In genomic region chr4:185589067-185589844, GRCh38 we compare ENCODE assay signal across 18 cellular contexts. TPM values are rescaled to one million over a fixed set of nuclear protein-coding genes. Genes with fewer than 3 reads are reported as not detected.
DNase-seq lines count a peak whose midpoint lies in the region; ATAC-seq and TF ChIP-seq lines count a peak whose summit lies in the region.
"Had no signal": no experiment of that assay in that cellular context is flagged by ENCODE, and none has a peak within 500 bp of the region (broad histone marks: within the 10 kb centered on the region; RNA-seq: fewer than 3 reads in every experiment).

No MANE protein-coding gene starts in this region.

- H2AFZ ChIP-seq in H9 (ENCODE audit: low read length) = no peak overlapping the region

- ATAC-seq in gastrocnemius medialis (peak; percentile 79 to 81), HG03432 (IDR thresholded peaks at IDR 0.05; ENCODE audit: unreplicated experiment) (no peak)
- ATAC-seq: activated naive CD8-positive, alpha-beta T cell treated with anti-CD3 and anti-CD28 coated beads, Interleukin-2, amount 50 U/mL, for 24 hours; sciatic nerve had no signal

- H3K9me3 ChIP-seq in H9 (ENCODE audit: control insufficient read depth, low read depth, low read length) = no peaks in the 10 kb centered on the region
- no peaks in the 10 kb centered on the region for H3K9me3 ChIP-seq in SJCRH30 (replicated peaks)
- no peaks in the 10 kb centered on the region for H3K9me3 ChIP-seq in gastrocnemius medialis

- H3K4me1 Mint-ChIP-seq in H9 = peaks cover 70 to 77% of the 10 kb centered on the region in 2 experiments
- peaks cover 16% of the 10 kb centered on the region for H3K4me1 Mint-ChIP-seq in activated CD4-positive, alpha-beta memory T cell treated with anti-CD3 and anti-CD28 coated beads for 36 hours (ENCODE audit: low read depth)
- peaks cover 16% of the 10 kb centered on the region for H3K4me1 Mint-ChIP-seq in activated naive CD4-positive, alpha-beta T cell treated with anti-CD3 and anti-CD28 coated beads for 36 hours (ENCODE audit: low read depth)

- H4K91ac ChIP-seq in H9 (ENCODE audit: insufficient read length, low read depth, low read length) = no peak overlapping the region

- H3K27me3 ChIP-seq in H9 (ENCODE audit: insufficient read depth, low read length) = no peaks in the 10 kb centered on the region
- H3K27me3 ChIP-seq in SJCRH30 = no peaks in the 10 kb centered on the region
- no peaks in the 10 kb centered on the region for H3K27me3 ChIP-seq in gastrocnemius medialis

- H3K27ac ChIP-seq in H9 (ENCODE audit: insufficient read length, low read depth, low read length) (no peak overlapping the region), SJCRH30 (peak overlapping the region; percentile 18; the same call in 1 of the 2 replicates), gastrocnemius medialis (peak overlapping the region; percentile 64 to 88 (median 76))

- CTCF ChIA-PET in activated CD4-positive, alpha-beta memory T cell treated with anti-CD3 and anti-CD28 coated beads for 36 hours (lab: Charles Lee) = interaction anchor here (0.6 to 2.1 kb wide), 2 partner anchors 9 to 337 kb away, joined by 3 to 13 read pairs; no protein-coding TSS in a partner anchor
- CTCF ChIA-PET in activated naive CD4-positive, alpha-beta T cell treated with anti-CD3 and anti-CD28 coated beads for 36 hours (lab: Charles Lee) = interaction anchor here (1.1 kb wide), 1 partner anchor 9 kb away, joined by 4 read pairs; no protein-coding TSS in a partner anchor

- no peak overlapping the region for H2BK12ac ChIP-seq in H9 (ENCODE audit: insufficient read length, low read depth, low read length)

- no peak for TF ChIP-seq CTCF in H9 (conservative IDR thresholded peaks at IDR 0.05)
- TF ChIP-seq CTCF in gastrocnemius medialis (IDR thresholded peaks at IDR 0.05 in 4 of 5, conservative IDR thresholded peaks at IDR 0.05 in 1 of 5) = no peak

- no peak overlapping the region for H2BK15ac ChIP-seq in H9 (ENCODE audit: low read depth, low read length)

- WGBS in H9 (ENCODE audit: extremely low coverage, insufficient read length, low lambda C conversion rate) = no CpG with 5 or more reads among the region's 13 CpGs

- TF ChIP-seq POLR2A in gastrocnemius medialis (IDR thresholded peaks at IDR 0.05) = peak; percentile 15 to 59

- H2BK120ac ChIP-seq in H9 (ENCODE audit: low read depth, low read length, poor library complexity, severe bottlenecking) = no peak overlapping the region

- no peak overlapping the region for H3K9ac ChIP-seq in H9 (ENCODE audit: extremely low read depth, insufficient read length, low read length)

- peak overlapping the region in 2 of 3 experiments; percentile 8 to 31; a peak in 1 of 7 replicates for H3K27ac Mint-ChIP-seq in H9
- H3K27ac Mint-ChIP-seq in activated CD4-positive, alpha-beta memory T cell treated with anti-CD3 and anti-CD28 coated beads for 36 hours = no peak overlapping the region
- no peak overlapping the region for H3K27ac Mint-ChIP-seq in activated naive CD4-positive, alpha-beta T cell treated with anti-CD3 and anti-CD28 coated beads for 36 hours
- H3K27ac Mint-ChIP-seq: activated naive CD8-positive, alpha-beta T cell treated with anti-CD3 and anti-CD28 coated beads, Interleukin-2, amount 50 U/mL, for 24 hours; CD4-positive, CD25-positive, alpha-beta regulatory T cell; nephron progenitor cell had no signal

- H3K4me2 ChIP-seq in H9 (ENCODE audit: insufficient read depth, insufficient read length, low read length) = no peak overlapping the region

- in situ Hi-C loops in gastrocnemius medialis (cut with MboI; ENCODE audit: low sequenced_read_pairs in 4 of 4) = loop anchor here (10.0 to 25.0 kb wide), 3 partner anchors 74 to 777 kb away; no protein-coding TSS in a partner anchor

- H3K4me3 ChIP-seq in SJCRH30 (no peak overlapping the region), gastrocnemius medialis (no peak overlapping the region)

- H3K4me3 Mint-ChIP-seq in H9 = peak overlapping the region in 1 of 2 experiments; percentile 16; a peak in 2 of 5 replicates
- no peak overlapping the region for H3K4me3 Mint-ChIP-seq in activated CD4-positive, alpha-beta memory T cell treated with anti-CD3 and anti-CD28 coated beads for 36 hours
- H3K4me3 Mint-ChIP-seq in activated naive CD4-positive, alpha-beta T cell treated with anti-CD3 and anti-CD28 coated beads for 36 hours = no peak overlapping the region
- H3K4me3 Mint-ChIP-seq: activated naive CD8-positive, alpha-beta T cell treated with anti-CD3 and anti-CD28 coated beads, Interleukin-2, amount 50 U/mL, for 24 hours; nephron progenitor cell had no signal

- H3K4me1 ChIP-seq in H9 (ENCODE audit: insufficient read depth, low read length) = 0 out of 2 replicates have a peak, but pooled peaks cover 3% of the 10 kb centered on the region
- peaks cover 13% of the 10 kb centered on the region for H3K4me1 ChIP-seq in SJCRH30
- H3K4me1 ChIP-seq in gastrocnemius medialis = peaks cover 21 to 26% of the 10 kb centered on the region in 2 donors

- POLR2A ChIA-PET in activated CD4-positive, alpha-beta memory T cell treated with anti-CD3 and anti-CD28 coated beads for 36 hours (lab: Charles Lee) = no interaction called here

- H3K23ac ChIP-seq in H9 (ENCODE audit: insufficient read length, low read depth, low read length) = no peak overlapping the region

- no peaks in the 10 kb centered on the region; a peak in 1 of 7 replicates for H3K36me3 Mint-ChIP-seq in H9 (ENCODE audit: insufficient read depth in 1 of 3, low read depth in 3 of 3)
- no peaks in the 10 kb centered on the region for H3K36me3 Mint-ChIP-seq in activated CD4-positive, alpha-beta memory T cell treated with anti-CD3 and anti-CD28 coated beads for 36 hours
- peaks cover 4% of the 10 kb centered on the region for H3K36me3 Mint-ChIP-seq in activated naive CD4-positive, alpha-beta T cell treated with anti-CD3 and anti-CD28 coated beads for 36 hours (ENCODE audit: low read depth)
- H3K36me3 Mint-ChIP-seq: CD4-positive, CD25-positive, alpha-beta regulatory T cell had no signal

- H3K9me3 Mint-ChIP-seq in H9 = no peaks in the 10 kb centered on the region; a peak in 1 of 5 replicates
- H3K9me3 Mint-ChIP-seq in activated CD4-positive, alpha-beta memory T cell treated with anti-CD3 and anti-CD28 coated beads for 36 hours = no peaks in the 10 kb centered on the region
- no peaks in the 10 kb centered on the region for H3K9me3 Mint-ChIP-seq in activated naive CD4-positive, alpha-beta T cell treated with anti-CD3 and anti-CD28 coated beads for 36 hours
- H3K9me3 Mint-ChIP-seq: activated naive CD8-positive, alpha-beta T cell treated with anti-CD3 and anti-CD28 coated beads, Interleukin-2, amount 50 U/mL, for 24 hours; CD4-positive, CD25-positive, alpha-beta regulatory T cell; nephron progenitor cell had no signal

- H3K23me2 ChIP-seq in H9 (ENCODE audit: insufficient read length, low read depth, low read length, poor library complexity, severe bottlenecking) = peaks cover 3% of the 10 kb centered on the region

- no peaks in the 10 kb centered on the region for H3K79me2 ChIP-seq in H9 (ENCODE audit: insufficient read depth, low read length)

- H3K56ac ChIP-seq in H9 (ENCODE audit: insufficient read length, low read depth, low read length) = no peak overlapping the region

- H2AK5ac ChIP-seq in H9 (ENCODE audit: insufficient read length, low read length) = no peak overlapping the region

- no peak overlapping the region for H3K18ac ChIP-seq in H9 (ENCODE audit: insufficient read length, low read depth, low read length)

- DNase-seq in H9 (no peak), SJCRH30 (peak in 1 of 2 experiments; percentile 31), dermis blood vessel endothelial cell (peak; percentile 73), gastrocnemius medialis (no peak)
- DNase-seq in activated CD4-positive, alpha-beta memory T cell treated with anti-CD3 and anti-CD28 coated beads for 36 hours = no peak
- no peak for DNase-seq in activated naive CD4-positive, alpha-beta T cell treated with anti-CD3 and anti-CD28 coated beads for 36 hours
- DNase-seq in stimulated activated CD4-positive, alpha-beta T cell treated with anti-CD3 and anti-CD28 coated beads, Interleukin-1b, Interleukin-23, amount 100 ng/mL, for 48 hours = no peak
- DNase-seq: activated naive CD8-positive, alpha-beta T cell treated with anti-CD3 and anti-CD28 coated beads, Interleukin-2, amount 50 U/mL, for 24 hours; CD4-positive, CD25-positive, alpha-beta regulatory T cell; effector CD4-positive, alpha-beta T cell; left cardiac atrium; NCI-H187 treated with DMSO at 0.1 percent for 48 hours; NCI-H526; nephron progenitor cell; RPMI8226 had no signal

- no peak overlapping the region for H2BK20ac ChIP-seq in H9 (ENCODE audit: low read depth, low read length, poor library complexity, severe bottlenecking)

- intact Hi-C loops in gastrocnemius medialis (cut with DNase I; ENCODE audit: low total_unique reads) = loop anchor here (1.0 to 2.0 kb wide), 2 partner anchors 84 to 110 kb away; no protein-coding TSS in a partner anchor
- intact Hi-C loops in activated CD4-positive, alpha-beta memory T cell treated with anti-CD3 and anti-CD28 coated beads for 36 hours (cut with micrococcal nuclease) = no loop called here
- intact Hi-C loops in activated naive CD4-positive, alpha-beta T cell treated with anti-CD3 and anti-CD28 coated beads for 36 hours (cut with micrococcal nuclease) = loop anchor here (5.0 kb wide), 1 partner anchor 613 kb away; no protein-coding TSS in a partner anchor

- H2BK5ac ChIP-seq in H9 (ENCODE audit: insufficient read length, low read length) = no peak overlapping the region

- H3K79me1 ChIP-seq in H9 (ENCODE audit: insufficient read depth, low read depth, low read length, poor library complexity, severe bottlenecking) = no peaks in the 10 kb centered on the region

- no peaks in the 10 kb centered on the region for H4K20me1 ChIP-seq in H9 (ENCODE audit: control insufficient read depth, insufficient read depth, insufficient read length)

- no peak overlapping the region for H3K4ac ChIP-seq in H9 (ENCODE audit: low read depth, low read length)

- no peak overlapping the region for H3K14ac ChIP-seq in H9 (ENCODE audit: insufficient read depth, low read length)

- no peak overlapping the region for H4K5ac ChIP-seq in H9 (ENCODE audit: insufficient read length, low read depth, low read length)

- H3T11ph ChIP-seq in H9 (ENCODE audit: low read length) = no peak overlapping the region

- H3K36me3 ChIP-seq in SJCRH30 (no peaks in the 10 kb centered on the region), gastrocnemius medialis (no peaks in the 10 kb centered on the region)

- H3K27me3 Mint-ChIP-seq in H9 (ENCODE audit: low read depth) = peaks cover 19% of the 10 kb centered on the region
- H3K27me3 Mint-ChIP-seq in activated CD4-positive, alpha-beta memory T cell treated with anti-CD3 and anti-CD28 coated beads for 36 hours = peaks cover 38% of the 10 kb centered on the region
- H3K27me3 Mint-ChIP-seq in activated naive CD4-positive, alpha-beta T cell treated with anti-CD3 and anti-CD28 coated beads for 36 hours (ENCODE audit: low read depth) = peaks cover 44% of the 10 kb centered on the region

- H4K8ac ChIP-seq in H9 (replicated peaks; ENCODE audit: insufficient read length, low read depth, low read length) = no peak overlapping the region

RNA-seq across cellular contexts. Expression of gene PDLIM3, which starts 53.9 kb away (rescaled TPM):
- 12.0 and 13.1 TPM in 2 replicates for total RNA-seq in H9 (2021)
- total RNA-seq in SJCRH30 (2014; rRNA removed; shearing (Covaris generic)) = 137 and 144 TPM in 2 replicates
- 41.0 and 113 TPM in 2 replicates for total RNA-seq in dermis blood vessel endothelial cell
- 1,000 to 10,000 TPM; 1,062 to 7,224 (median 2,598) TPM for total RNA-seq in gastrocnemius medialis
- total RNA-seq in activated CD4-positive, alpha-beta memory T cell treated with anti-CD3 and anti-CD28 coated beads for 36 hours = not detected
- total RNA-seq in activated naive CD4-positive, alpha-beta T cell treated with anti-CD3 and anti-CD28 coated beads for 36 hours = under 1 TPM in 1 of 2 experiments, not detected in 1; 0.25 TPM
- total RNA-seq: activated CD8-positive, alpha-beta memory T cell treated with anti-CD3 and anti-CD28 coated beads for 36 hours; CD4-positive, CD25-positive, alpha-beta regulatory T cell had no signal

Comparison
In these comparisons a context has a peak if more than half of its experiments do, and no peak if none do; other contexts are left out.
1. H3K27ac Mint-ChIP-seq: peak in H9 (2 of 3); none in activated CD4-positive, alpha-beta memory T cell treated with anti-CD3 and anti-CD28 coated beads for 36 hours (single experiment) and activated naive CD4-positive, alpha-beta T cell treated with anti-CD3 and anti-CD28 coated beads for 36 hours (single experiment).
2. RNA of gene PDLIM3, which starts 53.9 kb away (total RNA-seq): 1,062 to 7,224 TPM in gastrocnemius medialis, 137 to 144 TPM in SJCRH30, 41.0 to 113 TPM in dermis blood vessel endothelial cell and 12.0 to 13.1 TPM in H9; 0.25 TPM in activated naive CD4-positive, alpha-beta T cell treated with anti-CD3 and anti-CD28 coated beads for 36 hours and not detected in activated CD4-positive, alpha-beta memory T cell treated with anti-CD3 and anti-CD28 coated beads for 36 hours; every median in the first group is over 10 times any median in the second.